In the genomic region with DNA sequence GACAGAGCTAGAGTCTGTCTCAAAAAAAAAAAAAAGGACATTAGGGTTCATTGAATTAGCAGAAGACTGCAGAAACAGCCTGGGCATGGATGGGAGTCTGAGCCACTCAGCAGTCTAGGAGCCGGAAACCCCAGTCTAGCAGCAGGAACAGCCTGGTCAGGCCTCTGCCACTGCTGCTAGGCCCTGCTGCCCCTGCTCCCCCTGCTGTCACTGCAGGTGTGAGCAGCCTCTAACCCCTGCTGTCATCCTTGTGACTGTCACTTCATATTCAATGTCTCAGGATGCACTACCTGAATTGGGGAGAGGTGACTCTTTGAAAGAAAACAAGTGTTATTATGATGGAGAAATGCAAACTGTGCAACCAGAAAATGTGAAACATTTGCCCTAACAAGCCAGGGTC, we compare ENCODE assay signal across 9 cellular contexts. TPM values are rescaled to one million over a fixed set of nuclear protein-coding genes. Genes with fewer than 3 reads are reported as not detected.
DNase-seq lines count a peak whose midpoint lies in the region; ATAC-seq and TF ChIP-seq lines count a peak whose summit lies in the region.
"Had no signal": no experiment of that assay in that cellular context is flagged by ENCODE, and none has a peak within 500 bp of the region (broad histone marks: within the 10 kb centered on the region; RNA-seq: fewer than 3 reads in every experiment).

No MANE protein-coding gene starts in this region.

- TF ChIP-seq POLR2A in gastroesophageal sphincter (IDR thresholded peaks at IDR 0.05), result no peak

- no peak overlapping the region for H3K9ac ChIP-seq in HUES48 (ENCODE audit: low read depth, low read length)

- peaks cover 5 to 9% (median 6%) of the 10 kb centered on the region in 3 donors for H3K4me1 Mint-ChIP-seq in naive B cell

- no peak overlapping the region for H3K27ac Mint-ChIP-seq in naive B cell

- H3K9me3 Mint-ChIP-seq in naive B cell, result peaks cover 0 to 6% (median 0%) of the 10 kb centered on the region in 7 donors

- H3K27me3 Mint-ChIP-seq in naive B cell, result no peaks in the 10 kb centered on the region

- H3K27me3 ChIP-seq in HUES48 (ENCODE audit: control insufficient read depth, insufficient read depth, low read length), result no peaks in the 10 kb centered on the region
- H3K27me3 ChIP-seq in gastroesophageal sphincter, result no peaks in the 10 kb centered on the region

- H3K4me1 ChIP-seq in HUES48 (ENCODE audit: control insufficient read depth, insufficient read depth, low read length), result peaks cover 7% of the 10 kb centered on the region
- peaks cover 0 to 2% (median 0%) of the 10 kb centered on the region in 3 donors for H3K4me1 ChIP-seq in gastroesophageal sphincter

- peaks cover 0 to 6% of the 10 kb centered on the region in 2 donors for H3K36me3 Mint-ChIP-seq in naive B cell

- no peak overlapping the region for H3K4me3 Mint-ChIP-seq in naive B cell

- DNase-seq in ELF-1 (ENCODE audit: low read depth, low spot score), result peak; percentile 49
- DNase-seq in activated T-cell treated with anti-CD3 and anti-CD28 coated beads for 48 hours (ENCODE audit: low read depth), result peak; percentile 23
- DNase-seq in naive B cell, result peak; percentile 12

- no peak for TF ChIP-seq EP300 in gastroesophageal sphincter (IDR thresholded peaks at IDR 0.05)

- ATAC-seq in naive B cell (ENCODE audit: low read depth in 2 of 2) (peak; percentile 73 to 76), HG02970 (IDR thresholded peaks at IDR 0.05; ENCODE audit: low FRiP score, unreplicated experiment) (no peak), GM19452 (IDR thresholded peaks at IDR 0.05; ENCODE audit: unreplicated experiment) (no peak), HG02852 (IDR thresholded peaks at IDR 0.05; ENCODE audit: unreplicated experiment) (no peak), gastroesophageal sphincter (no peak)

- H3K36me3 ChIP-seq in HUES48 (ENCODE audit: control insufficient read depth, insufficient read depth, low read length) (no peaks in the 10 kb centered on the region), gastroesophageal sphincter (no peaks in the 10 kb centered on the region)

- no peak overlapping the region for H3K4me3 ChIP-seq in HUES48 (ENCODE audit: low read depth, low read length)
- no peak overlapping the region for H3K4me3 ChIP-seq in gastroesophageal sphincter

- WGBS in gastroesophageal sphincter (ENCODE audit: low coverage in 1 of 2), 2 donors, result 82% methylated on average over 1 of the region's 1 CpG; no CpG with 5 or more reads in 1 of the 2 donors

- TF ChIP-seq CTCF in gastroesophageal sphincter (IDR thresholded peaks at IDR 0.05), result no peak

- H3K9me3 ChIP-seq in HUES48 (ENCODE audit: control insufficient read depth, insufficient read depth, low read length) (no peaks in the 10 kb centered on the region), gastroesophageal sphincter (no peaks in the 10 kb centered on the region)

- H3K27ac ChIP-seq in HUES48 (ENCODE audit: low read depth, low read length) (peak overlapping the region; percentile 3), gastroesophageal sphincter (no peak overlapping the region)

RNA-seq across cellular contexts. Expression of gene DDX17, which starts 7.0 kb away (rescaled TPM):
- 10 to 100 TPM; 10.3 to 68.0 (median 42.2) TPM for polyA plus RNA-seq in naive B cell (ENCODE audit: low read depth in 6 of 6)
- 100 to 1,000 TPM; 323 to 610 (median 490) TPM for total RNA-seq in gastroesophageal sphincter

RNA-seq across cellular contexts. Expression of gene KDELR3, which starts 45.2 kb away (rescaled TPM):
- 1 to 10 TPM in 1 of 6 donors, under 1 TPM in 2, not detected in 3; 0.16 to 3.0 (median 0.31) TPM for polyA plus RNA-seq in naive B cell (ENCODE audit: low read depth in 6 of 6)
- 10 to 100 TPM in 1 of 4 donors, 1 to 10 TPM in 3; 2.6 to 19.7 (median 5.4) TPM for total RNA-seq in gastroesophageal sphincter

RNA-seq across cellular contexts. Expression of gene DMC1, which starts 56.9 kb away (rescaled TPM):
- polyA plus RNA-seq in naive B cell (ENCODE audit: low read depth in 6 of 6), result under 1 TPM in 1 of 6 donors, not detected in 5; 0.18 TPM
- total RNA-seq in gastroesophageal sphincter, result 1 to 10 TPM; 1.7 to 5.0 (median 2.2) TPM

RNA-seq across cellular contexts. Expression of gene KCNJ4, which starts 58.1 kb away (rescaled TPM):
- polyA plus RNA-seq in naive B cell (ENCODE audit: low read depth in 6 of 6), result not detected
- total RNA-seq in gastroesophageal sphincter, result not detected
- total RNA-seq: renal cortical epithelial cell had no signal

Comparison
In these comparisons a context has a peak if more than half of its experiments do, and no peak if none do; other contexts are left out.
1. ATAC-seq: peak in naive B cell (2 of 2); none in HG02970 (single experiment), GM19452 (single experiment), HG02852 (single experiment) and gastroesophageal sphincter (single experiment).
2. Peak in every context shown above with its lines, with median percentiles within 50 percentile points of each other: DNase-seq.